Comparison of ENCODE assay signal across 39 cellular contexts in genomic region chr18:63707816-63708215, GRCh38. TPM values are rescaled to one million over a fixed set of nuclear protein-coding genes. Genes with fewer than 3 reads are reported as not detected.
"Had no signal": no experiment of that assay in that cellular context is flagged by ENCODE, and none has a peak within 500 bp of the region (broad histone marks: within the 10 kb centered on the region; RNA-seq: fewer than 3 reads in every experiment).

No MANE protein-coding gene starts in this region.

- H3K27ac Mint-ChIP-seq: activated B cell treated with CpG ODN at 0.5 μM for 24 hours; activated CD8-positive, alpha-beta memory T cell treated with anti-CD3 and anti-CD28 coated beads, Interleukin-2, amount 10 ng/mL, durations not matched to agents 7 days and 5 days; activated CD8-positive, alpha-beta T cell treated with anti-CD3 and anti-CD28 coated beads, Interleukin-2, amount 10 ng/mL, durations not matched to agents 7 days and 5 days; activated naive CD4-positive, alpha-beta T cell treated with anti-CD3 and anti-CD28 coated beads for 36 hours; activated naive CD4-positive, alpha-beta T cell treated with anti-CD3 and anti-CD28 coated beads, Interleukin-2, amount 50 U/mL, for 24 hours; activated naive CD8-positive, alpha-beta T cell treated with anti-CD3 and anti-CD28 coated beads for 36 hours; activated naive CD8-positive, alpha-beta T cell treated with anti-CD3 and anti-CD28 coated beads, Interleukin-2, amount 50 U/mL, for 24 hours; activated T-helper 1 cell treated with anti-CD3 and anti-CD28 coated beads, Interleukin-12 subunit alpha, Interleukin-12 subunit beta, Interleukin-2, Interleukin-4 antibody, amounts not matched to agents 30 ng/mL and 10 ng/mL and 1 ng/mL, durations not matched to agents 14 hours and 24 hours and 36 hours; activated T-helper 2 cell treated with anti-CD3 and anti-CD28 coated beads, Interferon-gamma antibody, Interleukin-2, Interleukin-4, amounts not matched to agents 10 μg/mL and 5 μg/mL and 100 μg/mL, durations not matched to agents 14 hours and 24 hours and 36 hours; brain; dendritic cell treated with granulocyte-macrophage colony-stimulating factor and Interleukin-4, amounts not matched to agents 40 ng/mL and 50 ng/mL, for 4 days; effector memory CD8-positive, alpha-beta T cell; T-helper 17 cell; T-helper 2 cell treated with Interferon-gamma antibody and Interleukin-4, amounts not matched to agents 5 μg/mL and 100 μg/mL, for 36 hours had no signal

- H3K4me1 ChIP-seq: adrenal gland, esophagus muscularis mucosa, gastrocnemius medialis, heart left ventricle had no signal

- H3K4me3 ChIP-seq: adrenal gland, coronary artery, dorsolateral prefrontal cortex, esophagus muscularis mucosa, gastrocnemius medialis, heart left ventricle had no signal

- H3K9me3 ChIP-seq: adrenal gland, esophagus muscularis mucosa, gastrocnemius medialis had no signal

- ATAC-seq: activated CD4-positive, CD25-positive, alpha-beta regulatory T cell treated with anti-CD3 and anti-CD28 coated beads, Interleukin-2, amount 50 U/mL, for 24 hours; activated CD8-positive, alpha-beta memory T cell treated with anti-CD3 and anti-CD28 coated beads, Interleukin-2, amount 10 ng/mL, durations not matched to agents 7 days and 5 days; activated CD8-positive, alpha-beta T cell treated with anti-CD3 and anti-CD28 coated beads, Interleukin-2, amount 10 ng/mL, durations not matched to agents 7 days and 5 days; activated naive CD8-positive, alpha-beta T cell treated with anti-CD3 and anti-CD28 coated beads, Interleukin-2, amount 50 U/mL, for 24 hours; effector memory CD8-positive, alpha-beta T cell; gastrocnemius medialis; heart left ventricle; T-helper 17 cell had no signal

- H3K27me3 Mint-ChIP-seq: activated B cell treated with CpG ODN at 0.5 μM for 24 hours; activated CD8-positive, alpha-beta memory T cell treated with anti-CD3 and anti-CD28 coated beads, Interleukin-2, amount 10 ng/mL, durations not matched to agents 7 days and 5 days; activated naive CD8-positive, alpha-beta T cell treated with anti-CD3 and anti-CD28 coated beads for 36 hours; activated naive CD8-positive, alpha-beta T cell treated with anti-CD3 and anti-CD28 coated beads, Interleukin-2, amount 50 U/mL, for 24 hours; brain; central memory CD8-positive, alpha-beta T cell; dendritic cell treated with granulocyte-macrophage colony-stimulating factor and Interleukin-4, amounts not matched to agents 40 ng/mL and 50 ng/mL, for 4 days; effector memory CD8-positive, alpha-beta T cell; T-helper 17 cell had no signal

- H3K4me1 Mint-ChIP-seq: activated B cell treated with CpG ODN at 0.5 μM for 24 hours; activated CD8-positive, alpha-beta memory T cell treated with anti-CD3 and anti-CD28 coated beads, Interleukin-2, amount 10 ng/mL, durations not matched to agents 7 days and 5 days; activated naive CD4-positive, alpha-beta T cell treated with anti-CD3 and anti-CD28 coated beads, Interleukin-2, amount 50 U/mL, for 24 hours; activated naive CD8-positive, alpha-beta T cell treated with anti-CD3 and anti-CD28 coated beads for 36 hours; activated naive CD8-positive, alpha-beta T cell treated with anti-CD3 and anti-CD28 coated beads, Interleukin-2, amount 50 U/mL, for 24 hours; brain; central memory CD8-positive, alpha-beta T cell; T-helper 17 cell had no signal

- H3K36me3 Mint-ChIP-seq: activated CD8-positive, alpha-beta memory T cell treated with anti-CD3 and anti-CD28 coated beads, Interleukin-2, amount 10 ng/mL, durations not matched to agents 7 days and 5 days; activated naive CD4-positive, alpha-beta T cell treated with anti-CD3 and anti-CD28 coated beads, Interleukin-2, amount 50 U/mL, for 24 hours; activated naive CD8-positive, alpha-beta T cell treated with anti-CD3 and anti-CD28 coated beads for 36 hours; brain had no signal

- DNase-seq: activated B cell treated with CpG ODN at 0.5 μM for 24 hours; activated CD4-positive, alpha-beta T cell treated with anti-CD3 and anti-CD28 coated beads for 48 hours; activated CD4-positive, alpha-beta T cell treated with anti-CD3 and anti-CD28 coated beads, Interleukin-2, amount 50 U/mL, for 1 hour; activated CD4-positive, alpha-beta T cell treated with anti-CD3 and anti-CD28 coated beads, Interleukin-2, amount 50 U/mL, for 48 hours; activated CD8-positive, alpha-beta memory T cell treated with anti-CD3 and anti-CD28 coated beads, Interleukin-2, amount 10 ng/mL, durations not matched to agents 7 days and 5 days; activated CD8-positive, alpha-beta memory T cell treated with anti-CD3 and anti-CD28 coated beads, Interleukin-2, amount 50 U/mL, for 4 hours; activated CD8-positive, alpha-beta T cell treated with anti-CD3 and anti-CD28 coated beads, Interleukin-2, amount 10 ng/mL, durations not matched to agents 7 days and 5 days; activated effector memory CD4-positive, alpha-beta T cell treated with anti-CD3 and anti-CD28 coated beads, Interleukin-2, amount 50 U/mL, for 16 hours; activated naive CD4-positive, alpha-beta T cell treated with anti-CD3 and anti-CD28 coated beads for 36 hours; activated naive CD8-positive, alpha-beta T cell treated with anti-CD3 and anti-CD28 coated beads for 36 hours; activated naive CD8-positive, alpha-beta T cell treated with anti-CD3 and anti-CD28 coated beads, Interleukin-2, amount 50 U/mL, for 24 hours; activated T-cell treated with anti-CD3 and anti-CD28 coated beads, Interleukin-2, amount 50 U/mL, for 1 hour; activated T-cell treated with anti-CD3 and anti-CD28 coated beads, Interleukin-2, amount 50 U/mL, for 48 hours; adrenal gland; amygdala; aorta; dorsolateral prefrontal cortex; effector memory CD8-positive, alpha-beta T cell; erythroblast; gastrocnemius medialis; glutamatergic neuron; heart left ventricle; T-helper 17 cell; WERI-Rb-1 had no signal

- H3K27ac ChIP-seq: adrenal gland, coronary artery, dorsolateral prefrontal cortex, esophagus muscularis mucosa, foreskin keratinocyte, gastrocnemius medialis, heart left ventricle, WERI-Rb-1 had no signal

- H3K9me3 Mint-ChIP-seq: activated B cell treated with CpG ODN at 0.5 μM for 24 hours; activated naive CD4-positive, alpha-beta T cell treated with anti-CD3 and anti-CD28 coated beads for 36 hours; activated naive CD4-positive, alpha-beta T cell treated with anti-CD3 and anti-CD28 coated beads, Interleukin-2, amount 50 U/mL, for 24 hours; activated naive CD8-positive, alpha-beta T cell treated with anti-CD3 and anti-CD28 coated beads for 36 hours; activated naive CD8-positive, alpha-beta T cell treated with anti-CD3 and anti-CD28 coated beads, Interleukin-2, amount 50 U/mL, for 24 hours; activated T-helper 1 cell treated with anti-CD3 and anti-CD28 coated beads, Interleukin-12 subunit alpha, Interleukin-12 subunit beta, Interleukin-2, Interleukin-4 antibody, amounts not matched to agents 30 ng/mL and 10 ng/mL and 1 ng/mL, durations not matched to agents 14 hours and 24 hours and 36 hours; activated T-helper 2 cell treated with anti-CD3 and anti-CD28 coated beads, Interferon-gamma antibody, Interleukin-2, Interleukin-4, amounts not matched to agents 10 μg/mL and 5 μg/mL and 100 μg/mL, durations not matched to agents 14 hours and 24 hours and 36 hours; central memory CD8-positive, alpha-beta T cell; dendritic cell treated with granulocyte-macrophage colony-stimulating factor and Interleukin-4, amounts not matched to agents 40 ng/mL and 50 ng/mL, for 4 days; effector memory CD8-positive, alpha-beta T cell; T-helper 2 cell treated with Interferon-gamma antibody and Interleukin-4, amounts not matched to agents 5 μg/mL and 100 μg/mL, for 36 hours had no signal

- H3K36me3 ChIP-seq: adrenal gland, esophagus muscularis mucosa, gastrocnemius medialis, heart left ventricle, WERI-Rb-1 had no signal

- H3K4me3 Mint-ChIP-seq: activated B cell treated with CpG ODN at 0.5 μM for 24 hours; activated CD8-positive, alpha-beta memory T cell treated with anti-CD3 and anti-CD28 coated beads, Interleukin-2, amount 10 ng/mL, durations not matched to agents 7 days and 5 days; activated CD8-positive, alpha-beta T cell treated with anti-CD3 and anti-CD28 coated beads, Interleukin-2, amount 10 ng/mL, durations not matched to agents 7 days and 5 days; activated naive CD4-positive, alpha-beta T cell treated with anti-CD3 and anti-CD28 coated beads for 36 hours; activated naive CD4-positive, alpha-beta T cell treated with anti-CD3 and anti-CD28 coated beads, Interleukin-2, amount 50 U/mL, for 24 hours; activated naive CD8-positive, alpha-beta T cell treated with anti-CD3 and anti-CD28 coated beads for 36 hours; activated naive CD8-positive, alpha-beta T cell treated with anti-CD3 and anti-CD28 coated beads, Interleukin-2, amount 50 U/mL, for 24 hours; activated T-helper 1 cell treated with anti-CD3 and anti-CD28 coated beads, Interleukin-12 subunit alpha, Interleukin-12 subunit beta, Interleukin-2, Interleukin-4 antibody, amounts not matched to agents 30 ng/mL and 10 ng/mL and 1 ng/mL, durations not matched to agents 14 hours and 24 hours and 36 hours; brain; central memory CD8-positive, alpha-beta T cell; dendritic cell treated with granulocyte-macrophage colony-stimulating factor and Interleukin-4, amounts not matched to agents 40 ng/mL and 50 ng/mL, for 4 days; effector memory CD8-positive, alpha-beta T cell; T-helper 17 cell; T-helper 2 cell treated with Interferon-gamma antibody and Interleukin-4, amounts not matched to agents 5 μg/mL and 100 μg/mL, for 36 hours had no signal

- H3K27me3 ChIP-seq: adrenal gland, esophagus muscularis mucosa, foreskin keratinocyte, gastrocnemius medialis, heart left ventricle had no signal

- FAIRE-seq: bronchial epithelial cell had no signal

RNA-seq across cellular contexts. Expression of gene SERPINB11, which starts 5.1 kb away (rescaled TPM):
- total RNA-seq: activated B cell treated with CpG ODN at 0.5 μM for 24 hours; activated CD8-positive, alpha-beta memory T cell treated with anti-CD3 and anti-CD28 coated beads for 36 hours; activated CD8-positive, alpha-beta memory T cell treated with anti-CD3 and anti-CD28 coated beads, Interleukin-2, amount 10 ng/mL, durations not matched to agents 7 days and 5 days; activated CD8-positive, alpha-beta T cell treated with anti-CD3 and anti-CD28 coated beads, Interleukin-2, amount 10 ng/mL, durations not matched to agents 7 days and 5 days; activated naive CD4-positive, alpha-beta T cell treated with anti-CD3 and anti-CD28 coated beads for 36 hours; activated naive CD8-positive, alpha-beta T cell treated with anti-CD3 and anti-CD28 coated beads for 36 hours; activated T-helper 1 cell treated with anti-CD3 and anti-CD28 coated beads, Interleukin-12 subunit alpha, Interleukin-12 subunit beta, Interleukin-2, Interleukin-4 antibody, amounts not matched to agents 30 ng/mL and 10 ng/mL and 1 ng/mL, durations not matched to agents 14 hours and 24 hours and 36 hours; activated T-helper 2 cell treated with anti-CD3 and anti-CD28 coated beads, Interferon-gamma antibody, Interleukin-2, Interleukin-4, amounts not matched to agents 10 μg/mL and 5 μg/mL and 100 μg/mL, durations not matched to agents 14 hours and 24 hours and 36 hours; adrenal gland; aorta; cardiac septum; cerebellum; dorsolateral prefrontal cortex; esophagus muscularis mucosa; foreskin keratinocyte; gastrocnemius medialis; heart left ventricle; T-helper 17 cell had no signal
- polyA plus RNA-seq: aorta, foreskin keratinocyte, heart left ventricle had no signal

RNA-seq across cellular contexts. Expression of gene SERPINB3, which starts 46.1 kb away (rescaled TPM):
- total RNA-seq: activated B cell treated with CpG ODN at 0.5 μM for 24 hours; activated CD8-positive, alpha-beta memory T cell treated with anti-CD3 and anti-CD28 coated beads for 36 hours; activated CD8-positive, alpha-beta memory T cell treated with anti-CD3 and anti-CD28 coated beads, Interleukin-2, amount 10 ng/mL, durations not matched to agents 7 days and 5 days; activated CD8-positive, alpha-beta T cell treated with anti-CD3 and anti-CD28 coated beads, Interleukin-2, amount 10 ng/mL, durations not matched to agents 7 days and 5 days; activated naive CD4-positive, alpha-beta T cell treated with anti-CD3 and anti-CD28 coated beads for 36 hours; activated naive CD8-positive, alpha-beta T cell treated with anti-CD3 and anti-CD28 coated beads for 36 hours; activated T-helper 1 cell treated with anti-CD3 and anti-CD28 coated beads, Interleukin-12 subunit alpha, Interleukin-12 subunit beta, Interleukin-2, Interleukin-4 antibody, amounts not matched to agents 30 ng/mL and 10 ng/mL and 1 ng/mL, durations not matched to agents 14 hours and 24 hours and 36 hours; activated T-helper 2 cell treated with anti-CD3 and anti-CD28 coated beads, Interferon-gamma antibody, Interleukin-2, Interleukin-4, amounts not matched to agents 10 μg/mL and 5 μg/mL and 100 μg/mL, durations not matched to agents 14 hours and 24 hours and 36 hours; adrenal gland; aorta; cardiac septum; cerebellum; dorsolateral prefrontal cortex; esophagus muscularis mucosa; gastrocnemius medialis; T-helper 17 cell had no signal
